Comparison of ENCODE assay signal across 19 cellular contexts in the genomic region with DNA sequence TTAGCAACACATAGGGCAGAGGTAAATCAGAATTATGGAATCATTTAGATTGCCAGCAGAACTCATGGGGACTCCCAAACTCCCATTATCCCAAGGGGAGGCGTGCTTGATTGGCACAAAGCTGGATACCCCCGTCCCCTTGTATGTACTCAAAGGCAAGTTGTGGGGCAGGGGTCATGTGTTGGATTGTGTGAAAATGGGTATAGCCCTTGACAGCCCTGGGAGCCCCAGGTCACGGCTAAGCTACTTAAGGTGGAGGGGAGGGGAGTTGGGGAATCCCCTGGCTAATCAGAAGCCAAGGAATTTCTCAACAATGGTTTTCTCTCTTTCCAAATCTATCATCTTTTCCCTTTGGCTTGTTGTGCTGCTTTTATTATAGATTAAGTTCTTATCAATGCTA. TPM values are rescaled to one million over a fixed set of nuclear protein-coding genes. Genes with fewer than 3 reads are reported as not detected.
A peak's percentile ranks its signal among the peaks of the same experiment; 100 is the strongest.
DNase-seq lines count a peak whose midpoint lies in the region; ATAC-seq, FAIRE-seq and TF ChIP-seq lines count a peak whose summit lies in the region.
"Had no signal": no experiment of that assay in that cellular context is flagged by ENCODE, and none has a peak within 500 bp of the region (broad histone marks: within the 10 kb centered on the region; RNA-seq: fewer than 3 reads in every experiment).

No MANE protein-coding gene starts in this region.

- H3F3A ChIP-seq in GM23338 (replicated peaks; ENCODE audit: low read depth): no peaks in the 10 kb centered on the region

- no peak for FAIRE-seq in HTR-8/SVneo (lab: Jason Lieb, UNC)
- FAIRE-seq: GM12891 had no signal

- no peaks in the 10 kb centered on the region for H4K20me1 ChIP-seq in GM23338 (replicated peaks; ENCODE audit: insufficient read depth)
- H4K20me1 ChIP-seq: BLaER1 treated with 17β-estradiol and CSF1 and Interleukin-3, amounts not matched to agents 10 nM and 100 nM had no signal

- H3K27me3 ChIP-seq in GM23338 (ENCODE audit: insufficient read depth) (no peaks in the 10 kb centered on the region), BE2C (no peaks in the 10 kb centered on the region)
- H3K27me3 ChIP-seq: BLaER1 treated with 17β-estradiol and CSF1 and Interleukin-3, amounts not matched to agents 10 nM and 100 nM had no signal

- H3K4me1 Mint-ChIP-seq in GM23338 (no peaks in the 10 kb centered on the region), neural crest cell (no peaks in the 10 kb centered on the region)
- no peaks in the 10 kb centered on the region for H3K4me1 Mint-ChIP-seq in stimulated activated naive CD8-positive, alpha-beta T cell treated with anti-CD3 and anti-CD28 coated beads, Interleukin-15, amount 100 ng/mL, for 72 hours

- H3K4me1 ChIP-seq in GM23338 (ENCODE audit: insufficient read depth): no peaks in the 10 kb centered on the region
- H3K4me1 ChIP-seq in BE2C: no peaks in the 10 kb centered on the region
- H3K4me1 ChIP-seq: BLaER1 treated with 17β-estradiol and CSF1 and Interleukin-3, amounts not matched to agents 10 nM and 100 nM had no signal

- H3K9me3 Mint-ChIP-seq in GM23338 (no peaks in the 10 kb centered on the region), neural crest cell (no peaks in the 10 kb centered on the region)
- H3K9me3 Mint-ChIP-seq in stimulated activated naive CD8-positive, alpha-beta T cell treated with anti-CD3 and anti-CD28 coated beads, Interleukin-15, amount 100 ng/mL, for 72 hours: no peaks in the 10 kb centered on the region
- H3K9me3 Mint-ChIP-seq: CD4-positive, alpha-beta T cell; CD8-positive, alpha-beta T cell had no signal

- TF ChIP-seq CTCF in GM23338 (conservative IDR thresholded peaks at IDR 0.05; ENCODE audit: low read depth in 2 of 2): no peak
- TF ChIP-seq CTCF in neural crest cell (conservative IDR thresholded peaks at IDR 0.05): no peak
- TF ChIP-seq CTCF in BE2C (IDR thresholded peaks at IDR 0.05; ENCODE audit: low read depth, low read length): no peak

- ATAC-seq in GM23338: peak; percentile 61
- ATAC-seq in stimulated activated naive CD8-positive, alpha-beta T cell treated with anti-CD3 and anti-CD28 coated beads, Interleukin-15, amount 100 ng/mL, for 72 hours: no peak
- ATAC-seq: CD8-positive, alpha-beta T cell had no signal

- DNase-seq in D341Med (ENCODE audit: low spot score) (peak; percentile 57), GM23338 (ENCODE audit: low spot score) (no peak), NCI-H82 treated with DMSO at 0.1 percent for 48 hours (lab: John Stamatoyannopoulos, UW; ENCODE audit: unreplicated experiment) (peak; percentile 39), neural crest cell (ENCODE audit: low read depth, low spot score) (no peak), HTR-8/SVneo (ENCODE audit: insufficient read length, low spot score) (no peak), BE2C (no peak), 8988T (no peak)
- no peak for DNase-seq in stimulated activated naive CD8-positive, alpha-beta T cell treated with anti-CD3 and anti-CD28 coated beads, Interleukin-15, amount 100 ng/mL, for 72 hours
- DNase-seq: ACHN; Caco-2; Calu3; CD4-positive, alpha-beta T cell; CD8-positive, alpha-beta T cell; DMS79 treated with DMSO at 0.1 percent for 48 hours; GF-D8 had no signal

- H3K36me3 Mint-ChIP-seq in GM23338 (ENCODE audit: low read depth): no peaks in the 10 kb centered on the region
- H3K36me3 Mint-ChIP-seq in neural crest cell (ENCODE audit: low read depth): peaks cover 26% of the 10 kb centered on the region

- 0 out of 2 replicates have a peak, but pooled peaks cover 4% of the 10 kb centered on the region for H3K9me2 ChIP-seq in GM23338 (ENCODE audit: insufficient read depth)

- H3K4me3 ChIP-seq in GM23338 (no peak overlapping the region), BE2C (ENCODE audit: low read depth, low read length) (no peak overlapping the region)
- H3K4me3 ChIP-seq: BLaER1 treated with 17β-estradiol and CSF1 and Interleukin-3, amounts not matched to agents 10 nM and 100 nM had no signal

- H3K4me3 Mint-ChIP-seq in GM23338: no peak overlapping the region
- no peak overlapping the region for H3K4me3 Mint-ChIP-seq in neural crest cell
- H3K4me3 Mint-ChIP-seq in stimulated activated naive CD8-positive, alpha-beta T cell treated with anti-CD3 and anti-CD28 coated beads, Interleukin-15, amount 100 ng/mL, for 72 hours: no peak overlapping the region
- H3K4me3 Mint-ChIP-seq: CD4-positive, alpha-beta T cell; CD8-positive, alpha-beta T cell had no signal

- H3K27ac Mint-ChIP-seq in GM23338: no peak overlapping the region
- H3K27ac Mint-ChIP-seq in neural crest cell (ENCODE audit: unreplicated experiment): peak overlapping the region; percentile 43
- no peak overlapping the region for H3K27ac Mint-ChIP-seq in stimulated activated naive CD8-positive, alpha-beta T cell treated with anti-CD3 and anti-CD28 coated beads, Interleukin-15, amount 100 ng/mL, for 72 hours
- H3K27ac Mint-ChIP-seq: CD4-positive, alpha-beta T cell; CD8-positive, alpha-beta T cell had no signal

- H3K27me3 Mint-ChIP-seq in GM23338 (ENCODE audit: insufficient read depth, low read depth, poor library complexity) (no peaks in the 10 kb centered on the region), neural crest cell (ENCODE audit: low read depth) (no peaks in the 10 kb centered on the region)
- H3K27me3 Mint-ChIP-seq in stimulated activated naive CD8-positive, alpha-beta T cell treated with anti-CD3 and anti-CD28 coated beads, Interleukin-15, amount 100 ng/mL, for 72 hours: no peaks in the 10 kb centered on the region
- H3K27me3 Mint-ChIP-seq: CD4-positive, alpha-beta T cell had no signal

- no peak overlapping the region for H3K27ac ChIP-seq in GM23338 (ENCODE audit: low read depth)
- H3K27ac ChIP-seq: 22Rv1; BLaER1 treated with 17β-estradiol and CSF1 and Interleukin-3, amounts not matched to agents 10 nM and 100 nM; C4-2B had no signal

- no peak overlapping the region for H2AFZ ChIP-seq in GM23338

- H3K79me2 ChIP-seq in GM23338 (replicated peaks; ENCODE audit: insufficient read depth): no peaks in the 10 kb centered on the region

- H3K9me3 ChIP-seq in BE2C: no peaks in the 10 kb centered on the region
- H3K9me3 ChIP-seq: BLaER1 treated with 17β-estradiol and CSF1 and Interleukin-3, amounts not matched to agents 10 nM and 100 nM; Caco-2 had no signal

- H3K36me3 ChIP-seq in GM23338 (ENCODE audit: insufficient read depth) (no peaks in the 10 kb centered on the region), BE2C (peaks cover 10% of the 10 kb centered on the region)

- H3K4me2 ChIP-seq in GM23338: no peak overlapping the region
- H3K4me2 ChIP-seq: BLaER1 treated with 17β-estradiol and CSF1 and Interleukin-3, amounts not matched to agents 10 nM and 100 nM had no signal

RNA-seq across cellular contexts. Expression of gene CLIP4, which starts 32.7 kb away (rescaled TPM):
- total RNA-seq in GM23338 (2014; rRNA removed; shearing (Covaris generic)): 0.14 TPM in 1 of 2 replicates, not detected in the other
- polyA plus RNA-seq in GM23338 (2016; fragmentation: Nextera tagmentation; extraction: Ambion mirVana): 0.06 TPM in 1 of 2 replicates, not detected in the other
- 13.2 and 14.5 TPM in 2 replicates for total RNA-seq in neural crest cell
- polyA plus RNA-seq in BE2C (2012; ENCODE audit: insufficient read depth, insufficient read length, low read depth): 13.5 TPM

Comparison
In these comparisons a context has a peak if more than half of its experiments do, and no peak if none do; other contexts are left out.
1. DNase-seq: peak in D341Med (single experiment) and NCI-H82 treated with DMSO at 0.1 percent for 48 hours (single experiment); none in GM23338 (single experiment), neural crest cell (single experiment), stimulated activated naive CD8-positive, alpha-beta T cell treated with anti-CD3 and anti-CD28 coated beads, Interleukin-15, amount 100 ng/mL, for 72 hours (0 of 2), HTR-8/SVneo (single experiment), BE2C (single experiment) and 8988T (single experiment).
2. RNA of gene CLIP4, which starts 32.7 kb away (total RNA-seq): 13.2 to 14.5 TPM in neural crest cell; 0.14 TPM in GM23338; every median in the first group is over 10 times any median in the second.